ENCODE assay signal across 23 cellular contexts in genomic region chr3:19012846-19013245, GRCh38.
"Had no signal": no experiment of that assay in that cellular context is flagged by ENCODE, and none has a peak within 500 bp of the region (broad histone marks: within the 10 kb centered on the region; RNA-seq: fewer than 3 reads in every experiment).

No MANE protein-coding gene starts in this region.

- ATAC-seq: effector memory CD8-positive, alpha-beta T cell; esophagus mucosa; foreskin keratinocyte; gastrocnemius medialis; gastroesophageal sphincter; heart left ventricle; heart right ventricle had no signal

- DNase-seq: colonic mucosa; cortex of kidney; dermis blood vessel endothelial cell; dorsolateral prefrontal cortex; effector CD4-positive, alpha-beta T cell; effector CD8-positive, alpha-beta T cell; effector memory CD4-positive, alpha-beta T cell; effector memory CD8-positive, alpha-beta T cell; endodermal cell; erythroblast; esophagus squamous epithelium; foreskin fibroblast; foreskin keratinocyte; foreskin melanocyte; gastrocnemius medialis; glutamatergic neuron; head of caudate nucleus; heart left ventricle; heart right ventricle had no signal

- H3K4me3 ChIP-seq: colonic mucosa, coronary artery, dorsolateral prefrontal cortex, esophagus muscularis mucosa, esophagus squamous epithelium, gastrocnemius medialis, gastroesophageal sphincter, heart left ventricle, heart right ventricle had no signal
